16 cellular contexts compared by ENCODE assay signal in genomic region chr2:164847966-164848365, GRCh38. TPM values are rescaled to one million over a fixed set of nuclear protein-coding genes. Genes with fewer than 3 reads are reported as not detected.
DNase-seq lines count a peak whose midpoint lies in the region; ATAC-seq and TF ChIP-seq lines count a peak whose summit lies in the region.
"Had no signal": no experiment of that assay in that cellular context is flagged by ENCODE, and none has a peak within 500 bp of the region (broad histone marks: within the 10 kb centered on the region; RNA-seq: fewer than 3 reads in every experiment).

No MANE protein-coding gene starts in this region.

- H3K27ac ChIP-seq in body of pancreas (peak overlapping the region in 3 of 4 donors; percentile 5 to 53 (median 10)), testis (no peak overlapping the region)
- H3K27ac ChIP-seq: skin epidermis had no signal

- 42 to 80% methylated on average over 1 of the region's 1 CpG for WGBS in body of pancreas, 2 donors
- 74 to 94% methylated on average over 1 of the region's 1 CpG for WGBS in testis, 2 donors

- H3K9me3 ChIP-seq in body of pancreas, result no peaks in the 10 kb centered on the region
- no peaks in the 10 kb centered on the region for H3K9me3 ChIP-seq in testis

- H3K27me3 ChIP-seq in body of pancreas (no peaks in the 10 kb centered on the region), testis (no peaks in the 10 kb centered on the region)

- H3K36me3 ChIP-seq in body of pancreas (replicated peaks in 1 of 2; ENCODE audit: insufficient read depth in 1 of 2, low read depth in 2 of 2), result no peaks in the 10 kb centered on the region
- no peaks in the 10 kb centered on the region for H3K36me3 ChIP-seq in testis (ENCODE audit: low read depth, missing control alignments)

- TF ChIP-seq POLR2A in body of pancreas (IDR thresholded peaks at IDR 0.05), result no peak
- no peak for TF ChIP-seq POLR2A in testis (IDR thresholded peaks at IDR 0.05)

- TF ChIP-seq CTCF in body of pancreas (IDR thresholded peaks at IDR 0.05) (no peak), testis (IDR thresholded peaks at IDR 0.05) (no peak)

- peak; percentile 98 for DNase-seq in DMS 273 treated with DMSO at 0.1 percent for 48 hours (lab: John Stamatoyannopoulos, UW)
- peak; percentile 63 for DNase-seq in NCI-H2196 (lab: John Stamatoyannopoulos, UW; ENCODE audit: unreplicated experiment)
- DNase-seq in body of pancreas, result peak in 2 of 4 donors; percentile 20 to 30
- peak; percentile 16 for DNase-seq in left kidney (ENCODE audit: low read depth, low spot score)
- DNase-seq in testis, result no peak
- DNase-seq in NCI-H226, result no peak
- no peak for DNase-seq in kidney tubule cell (ENCODE audit: low spot score)
- DNase-seq in OCI-M2 (lab: John Stamatoyannopoulos, UW; ENCODE audit: unreplicated experiment), result no peak
- DNase-seq: ACHN; activated gamma-delta T cell treated with Interleukin-2 at 50 U/mL for 16 hours; GOT3; PC-3; stimulated activated naive CD4-positive, alpha-beta T cell; SW 1271 had no signal

- peaks cover 53% of the 10 kb centered on the region for H3K4me1 ChIP-seq in body of pancreas
- H3K4me1 ChIP-seq in testis, result no peaks in the 10 kb centered on the region

- no peak for ATAC-seq in body of pancreas
- ATAC-seq: K562, PC-3 had no signal

- intact Hi-C loops in body of pancreas (cut with DNase I), result no loop called here
- intact Hi-C loops in testis (cut with DNase I; ENCODE audit: low total_unique reads), result loop anchor here (10.0 kb wide), 1 partner anchor 57 kb away; no protein-coding TSS in a partner anchor

- H3K4me3 ChIP-seq in body of pancreas (no peak overlapping the region), testis (no peak overlapping the region)
- H3K4me3 ChIP-seq: K562, skin epidermis had no signal

RNA-seq across cellular contexts. Expression of gene COBLL1, which starts 6.3 kb away (rescaled TPM):
- 100 to 1,000 TPM; 104 to 140 TPM for total RNA-seq in body of pancreas
- total RNA-seq in testis, result 10 to 100 TPM; 14.5 to 17.3 TPM
- polyA plus RNA-seq in testis (ENCODE audit: insufficient read depth, low read depth, low replicate concordance), result 5.4 TPM

Comparison
In these comparisons a context has a peak if more than half of its experiments do, and no peak if none do; other contexts are left out.
1. DNase-seq: peak in DMS 273 treated with DMSO at 0.1 percent for 48 hours (single experiment), NCI-H2196 (single experiment) and left kidney (single experiment); none in testis (single experiment), NCI-H226 (single experiment), kidney tubule cell (single experiment) and OCI-M2 (single experiment).
2. H3K27ac ChIP-seq: peak in body of pancreas (3 of 4); none in testis (0 of 2).
3. RNA of gene COBLL1, which starts 6.3 kb away (total RNA-seq): 104 to 140 TPM in body of pancreas; 14.5 to 17.3 TPM in testis; every median in the first group is over 4 times any median in the second.